ENCODE assay signal across 8 cellular contexts in the genomic region with DNA sequence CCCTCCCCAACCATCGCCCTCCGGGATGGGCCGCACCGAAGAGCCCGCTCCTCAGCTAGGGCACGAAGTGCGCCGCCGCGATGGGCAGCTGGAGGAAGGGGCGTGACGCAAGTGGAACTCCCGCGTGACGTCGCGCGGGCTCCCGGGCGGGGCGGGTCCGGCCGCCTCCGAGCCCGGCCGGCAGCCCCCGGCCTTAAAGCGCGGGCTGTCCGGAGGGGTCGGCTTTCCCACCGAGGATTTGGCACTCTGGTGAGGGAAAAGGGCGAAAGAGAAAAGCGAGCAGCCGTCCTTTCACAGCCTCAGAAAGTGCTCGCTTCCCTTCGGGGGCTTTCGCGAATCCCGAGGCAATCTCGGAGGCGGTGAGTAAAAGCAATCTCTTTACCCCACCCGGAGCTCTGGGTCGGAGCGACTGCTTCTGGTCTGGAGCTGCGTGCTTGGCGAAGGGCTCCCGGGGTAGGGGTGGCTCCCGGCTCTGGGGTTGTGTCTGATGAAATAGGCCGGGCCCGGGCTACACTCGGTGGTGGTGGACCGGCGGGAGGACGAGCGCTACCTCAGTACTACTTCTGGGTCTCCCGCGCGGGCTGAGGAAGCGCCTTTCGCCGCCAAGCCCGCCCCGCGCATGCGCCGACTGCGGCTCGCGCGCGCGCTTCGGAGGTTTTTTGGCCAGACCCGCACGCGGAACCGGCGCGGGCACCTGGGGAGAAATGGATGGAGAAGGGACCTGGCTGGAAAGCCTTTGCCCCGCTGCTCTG. TPM values are rescaled to one million over a fixed set of nuclear protein-coding genes. Genes with fewer than 3 reads are reported as not detected.
DNase-seq lines count a peak whose midpoint lies in the region; TF ChIP-seq lines count a peak whose summit lies in the region.

Gene RBBP8 (plus strand): TSS at position 123 of the 752 bp plus-strand sequence. CDS start 3,524 bp downstream, outside the sequence.

- peak within 1 kb of the TSS; percentile 81 for H2AFZ ChIP-seq in neural cell (ENCODE audit: low read depth, low read length)

- TF ChIP-seq EP300 in neural cell (conservative IDR thresholded peaks at IDR 0.05; ENCODE audit: poor library complexity, severe bottlenecking) (peak; percentile 25), stomach (IDR thresholded peaks at IDR 0.05) (no peak)

- H3K79me2 ChIP-seq in neural cell (replicated peaks; ENCODE audit: insufficient read depth, low read length): no peaks in the 10 kb centered on the region

- TF ChIP-seq CTCF in neural cell (IDR thresholded peaks at IDR 0.05; ENCODE audit: poor library complexity, severe bottlenecking): no peak
- TF ChIP-seq CTCF in stomach (IDR thresholded peaks at IDR 0.05): no peak

- H3K9me3 ChIP-seq in neural cell (ENCODE audit: low read length): no peaks in the 10 kb centered on the region
- no peaks in the 10 kb centered on the region for H3K9me3 ChIP-seq in stomach

- peak; percentile 95 for DNase-seq in ELF-1 (ENCODE audit: low read depth, low spot score)
- DNase-seq in H4 (ENCODE audit: low spot score): peak; percentile 66
- DNase-seq in LoVo (ENCODE audit: low spot score): peak; percentile 85
- DNase-seq in SIG-M5 (lab: John Stamatoyannopoulos, UW): peak; percentile 3
- peak; percentile 69 for DNase-seq in activated gamma-delta T cell (lab: John Stamatoyannopoulos, UW)
- DNase-seq in fibroblast of the conjunctiva (ENCODE audit: low read depth): peak; percentile 52
- peak; percentile 88 for DNase-seq in stomach

- no peaks in the 10 kb centered on the region for H4K20me1 ChIP-seq in neural cell (ENCODE audit: insufficient read depth)

- TF ChIP-seq RAD21 in neural cell (conservative IDR thresholded peaks at IDR 0.05): no peak

- H3K27me3 ChIP-seq in neural cell (ENCODE audit: insufficient read depth, low read depth, low read length) (no peaks in the 10 kb centered on the region), stomach (no peaks in the 10 kb centered on the region)

- 0 to 1% (median 0%) methylated on average over 61 to 81 of the region's 81 CpGs for WGBS in stomach, 5 donors

- peaks cover 0 to 25% (median 9%) of the 10 kb centered on the region in 4 donors for H3K4me1 ChIP-seq in stomach

- intact Hi-C loops in stomach (cut with DNase I; ENCODE audit: low total_unique reads): no loop called here

- H3K9ac ChIP-seq in neural cell (ENCODE audit: low read length): peak within 1 kb of the TSS; percentile 74

- no peaks in the 10 kb centered on the region for H3F3A ChIP-seq in neural cell (ENCODE audit: insufficient read depth, low read length, poor library complexity, severe bottlenecking)

- TF ChIP-seq POLR2A in stomach (IDR thresholded peaks at IDR 0.05): peak in 1 of 4 donors; percentile 66

- no peaks in the 10 kb centered on the region for H3K36me3 ChIP-seq in neural cell (ENCODE audit: insufficient read depth, low read length)
- peaks cover 8 to 17% (median 15%) of the 10 kb centered on the region in 4 donors for H3K36me3 ChIP-seq in stomach

- H3K27ac ChIP-seq in neural cell (ENCODE audit: low read length): peak within 1 kb of the TSS; percentile 54
- H3K27ac ChIP-seq in stomach: peak within 1 kb of the TSS; percentile 97 to 99 (median 98)

- H3K9me2 ChIP-seq in neural cell (ENCODE audit: insufficient read depth, low read length): no peaks in the 10 kb centered on the region

- peak within 1 kb of the TSS; percentile 53 for H3K4me2 ChIP-seq in neural cell (ENCODE audit: low read length)

- H3K4me3 ChIP-seq in neural cell (ENCODE audit: low read length) (peak within 1 kb of the TSS; percentile 85), stomach (peak within 1 kb of the TSS; percentile 72 to 87 (median 80))

TF ChIP-seq in neural cell, 6 proteins besides CTCF, POLR2A, EP300 and RAD21:
- TF ChIP-seq EZH2 (IDR thresholded peaks at IDR 0.05; ENCODE audit: borderline replicate concordance, insufficient read depth, low read length, poor library complexity, severe bottlenecking): no peak
- TF ChIP-seq TAF1 (IDR thresholded peaks at IDR 0.05; ENCODE audit: low read depth): no peak
- peak; percentile 16 for TF ChIP-seq POLR2AphosphoS5 (IDR thresholded peaks at IDR 0.05)
- TF ChIP-seq SMC3 (conservative IDR thresholded peaks at IDR 0.05; ENCODE audit: poor library complexity): no peak
- TF ChIP-seq, protein P1, sequence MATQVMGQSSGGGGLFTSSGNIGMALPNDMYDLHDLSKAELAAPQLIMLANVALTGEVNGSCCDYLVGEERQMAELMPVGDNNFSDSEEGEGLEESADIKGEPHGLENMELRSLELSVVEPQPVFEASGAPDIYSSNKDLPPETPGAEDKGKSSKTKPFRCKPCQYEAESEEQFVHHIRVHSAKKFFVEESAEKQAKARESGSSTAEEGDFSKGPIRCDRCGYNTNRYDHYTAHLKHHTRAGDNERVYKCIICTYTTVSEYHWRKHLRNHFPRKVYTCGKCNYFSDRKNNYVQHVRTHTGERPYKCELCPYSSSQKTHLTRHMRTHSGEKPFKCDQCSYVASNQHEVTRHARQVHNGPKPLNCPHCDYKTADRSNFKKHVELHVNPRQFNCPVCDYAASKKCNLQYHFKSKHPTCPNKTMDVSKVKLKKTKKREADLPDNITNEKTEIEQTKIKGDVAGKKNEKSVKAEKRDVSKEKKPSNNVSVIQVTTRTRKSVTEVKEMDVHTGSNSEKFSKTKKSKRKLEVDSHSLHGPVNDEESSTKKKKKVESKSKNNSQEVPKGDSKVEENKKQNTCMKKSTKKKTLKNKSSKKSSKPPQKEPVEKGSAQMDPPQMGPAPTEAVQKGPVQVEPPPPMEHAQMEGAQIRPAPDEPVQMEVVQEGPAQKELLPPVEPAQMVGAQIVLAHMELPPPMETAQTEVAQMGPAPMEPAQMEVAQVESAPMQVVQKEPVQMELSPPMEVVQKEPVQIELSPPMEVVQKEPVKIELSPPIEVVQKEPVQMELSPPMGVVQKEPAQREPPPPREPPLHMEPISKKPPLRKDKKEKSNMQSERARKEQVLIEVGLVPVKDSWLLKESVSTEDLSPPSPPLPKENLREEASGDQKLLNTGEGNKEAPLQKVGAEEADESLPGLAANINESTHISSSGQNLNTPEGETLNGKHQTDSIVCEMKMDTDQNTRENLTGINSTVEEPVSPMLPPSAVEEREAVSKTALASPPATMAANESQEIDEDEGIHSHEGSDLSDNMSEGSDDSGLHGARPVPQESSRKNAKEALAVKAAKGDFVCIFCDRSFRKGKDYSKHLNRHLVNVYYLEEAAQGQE (IDR thresholded peaks at IDR 0.05; ENCODE audit: borderline replicate concordance): no peak
- peak; percentile 53 for TF ChIP-seq MXI1 (conservative IDR thresholded peaks at IDR 0.05; ENCODE audit: poor library complexity, severe bottlenecking)

RNA-seq across cellular contexts. Expression of gene RBBP8, which starts in this region (rescaled TPM):
- total RNA-seq in H4 (2014; rRNA removed; shearing (Covaris generic)): 38.6 and 59.9 TPM in 2 replicates
- 8.7 and 19.5 TPM in 2 replicates for polyA plus RNA-seq in neural cell
- polyA minus RNA-seq in neural cell: 15.3 and 17.1 TPM in 2 replicates
- total RNA-seq in stomach: 10 to 100 TPM in 4 of 5 donors, 1 to 10 TPM in 1; 6.4 to 54.0 (median 30.5) TPM
- polyA plus RNA-seq in stomach: 10 to 100 TPM; 26.3 to 34.0 (median 29.8) TPM

Comparison
In these comparisons a context has a peak if more than half of its experiments do, and no peak if none do; other contexts are left out.
1. Peak in every context shown above with its lines: DNase-seq, H3K4me3 ChIP-seq and H3K27ac ChIP-seq.
2. DNase-seq: peak in every context shown above with its lines; median percentile 95 in ELF-1; 88 in stomach; 85 in LoVo; 69 in activated gamma-delta T cell; 66 in H4; 52 in fibroblast of the conjunctiva; 3 in SIG-M5.